Comparison of ENCODE assay signal across 28 cellular contexts in genomic region chr15:70167155-70167554, GRCh38.
"Had no signal": no experiment of that assay in that cellular context is flagged by ENCODE, and none has a peak within 500 bp of the region (broad histone marks: within the 10 kb centered on the region; RNA-seq: fewer than 3 reads in every experiment).

No MANE protein-coding gene starts in this region.

- H3K36me3 ChIP-seq: left lung, lower lobe of right lung, neural progenitor cell, neutrophil, right atrium auricular region, stomach, tibial artery, uterus had no signal

- H2AFZ ChIP-seq: neural progenitor cell had no signal

- ATAC-seq: left colon; left lung; lower lobe of right lung; natural killer cell; sciatic nerve; stimulated activated naive B cell treated with anti-CD40 and anti-IgM and Interleukin-4, amounts not matched to agents 10 μg/mL and 1 μg/mL and 100 μg/mL, for 72 hours; stimulated activated naive CD8-positive, alpha-beta T cell treated with anti-CD3 and anti-CD28 coated beads, Interleukin-15, Interleukin-2, amounts not matched to agents 100 U/mL and 50 U/mL, for 24 hours had no signal

- H3K27ac ChIP-seq: left lung, lower lobe of right lung, neural progenitor cell, neutrophil, right atrium auricular region, skin epidermis, stomach, testis, uterus had no signal

- H3K9me3 ChIP-seq: left lung, lower lobe of right lung, neutrophil, right atrium auricular region, testis, tibial artery, uterus had no signal

- H3K4me3 ChIP-seq: left lung, lower lobe of right lung, neural progenitor cell, right atrium auricular region, skin epidermis, stomach, testis, tibial artery, uterus had no signal

- H3K4me2 ChIP-seq: neural progenitor cell had no signal

- FAIRE-seq: islet of Langerhans, kidney had no signal

- H3K9ac ChIP-seq: neural progenitor cell had no signal

- DNase-seq: hypothalamus; immature natural killer cell; kidney; left lung; lower lobe of right lung; mammary epithelial cell; mesendoderm; naive B cell; natural killer cell; nephron progenitor cell; occipital lobe; stimulated activated CD4-positive, alpha-beta T cell treated with anti-CD3 and anti-CD28 coated beads, Interleukin-12 subunit alpha, Interleukin-12 subunit beta, amount 100 ng/mL, for 4 hours; stimulated activated CD4-positive, alpha-beta T cell treated with anti-CD3 and anti-CD28 coated beads, Interleukin-15, amount 100 ng/mL, for 24 hours; stimulated activated CD4-positive, alpha-beta T cell treated with anti-CD3 and anti-CD28 coated beads, Interleukin-2, amount 100 ng/mL, for 24 hours; stimulated activated CD4-positive, alpha-beta T cell treated with anti-CD3 and anti-CD28 coated beads, Interleukin-4, amount 100 ng/mL, for 1 hour; stimulated activated naive B cell treated with anti-CD40 and anti-IgM and Interleukin-4, amounts not matched to agents 10 μg/mL and 1 μg/mL and 100 μg/mL, for 72 hours; stimulated activated naive CD8-positive, alpha-beta T cell treated with anti-CD3 and anti-CD28 coated beads, Interleukin-15, Interleukin-2, amounts not matched to agents 100 U/mL and 50 U/mL, for 24 hours; stomach; testis; tibial artery; uterus had no signal

- H3K27me3 ChIP-seq: left lung, neutrophil, right atrium auricular region, stomach, testis, tibial artery, uterus had no signal
